Comparison of ENCODE assay signal across 8 cellular contexts in the genomic region with DNA sequence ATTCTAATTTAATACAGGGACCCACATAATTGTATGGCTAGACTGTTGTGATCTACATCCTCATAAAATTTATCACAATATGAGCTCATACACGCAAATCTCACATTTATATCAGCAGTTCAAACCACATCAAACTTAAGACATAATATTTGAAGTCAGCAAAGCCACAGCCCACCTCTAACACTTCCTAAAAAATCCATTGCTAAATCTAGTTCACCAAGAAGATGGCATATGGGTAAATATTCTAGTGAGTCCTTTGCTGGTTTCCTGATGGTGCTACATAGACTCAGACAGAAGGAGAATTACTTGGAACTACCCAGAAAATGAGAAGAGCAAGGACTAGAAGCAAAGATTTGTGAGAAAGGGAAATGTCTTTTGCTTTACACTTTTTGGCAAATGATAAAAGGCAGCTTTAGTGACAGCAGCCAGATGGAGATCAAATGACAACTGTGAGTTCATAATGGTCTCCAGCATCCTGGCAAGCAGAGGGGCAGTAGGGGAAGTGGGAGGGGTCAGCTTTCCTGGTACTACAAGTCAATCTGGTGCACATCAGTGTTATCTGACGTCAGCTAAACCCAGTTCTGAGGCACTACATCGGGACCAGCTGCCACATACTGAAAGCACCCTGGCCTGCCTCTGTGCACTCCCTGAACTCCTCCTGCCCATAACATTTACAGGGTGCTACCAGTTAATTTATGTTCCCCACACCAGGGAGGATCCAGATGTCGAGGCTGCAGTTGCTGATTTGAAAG. TPM values are rescaled to one million over a fixed set of nuclear protein-coding genes. Genes with fewer than 3 reads are reported as not detected.
DNase-seq lines count a peak whose midpoint lies in the region; FAIRE-seq and TF ChIP-seq lines count a peak whose summit lies in the region.

No MANE protein-coding gene starts in this region.

- H3K9me3 Mint-ChIP-seq in T-helper 2 cell treated with Interferon-gamma antibody and Interleukin-4, amounts not matched to agents 5 μg/mL and 100 μg/mL, for 36 hours: no peaks in the 10 kb centered on the region
- no peaks in the 10 kb centered on the region for H3K9me3 Mint-ChIP-seq in nephron progenitor cell

- no peak for FAIRE-seq in RCC 7860 (lab: Jason Lieb, UNC)

- no peaks in the 10 kb centered on the region for H3K36me3 Mint-ChIP-seq in T-helper 2 cell treated with Interferon-gamma antibody and Interleukin-4, amounts not matched to agents 5 μg/mL and 100 μg/mL, for 36 hours (ENCODE audit: low read depth)
- H3K36me3 Mint-ChIP-seq in nephron progenitor cell (ENCODE audit: low read depth): no peaks in the 10 kb centered on the region

- H3K4me3 Mint-ChIP-seq in T-helper 2 cell treated with Interferon-gamma antibody and Interleukin-4, amounts not matched to agents 5 μg/mL and 100 μg/mL, for 36 hours: peak overlapping the region; percentile 30
- no peak overlapping the region for H3K4me3 Mint-ChIP-seq in nephron progenitor cell

- H3K27ac Mint-ChIP-seq in T-helper 2 cell treated with Interferon-gamma antibody and Interleukin-4, amounts not matched to agents 5 μg/mL and 100 μg/mL, for 36 hours: peak overlapping the region; percentile 67
- H3K27ac Mint-ChIP-seq in nephron progenitor cell: peak overlapping the region; percentile 46

- no peak for TF ChIP-seq CTCF in nephron progenitor cell (IDR thresholded peaks at IDR 0.05)

- H3K27me3 Mint-ChIP-seq in T-helper 2 cell treated with Interferon-gamma antibody and Interleukin-4, amounts not matched to agents 5 μg/mL and 100 μg/mL, for 36 hours (ENCODE audit: low read depth): peaks cover 37% of the 10 kb centered on the region
- H3K27me3 Mint-ChIP-seq in nephron progenitor cell (ENCODE audit: low read depth, poor library complexity): peaks cover 6% of the 10 kb centered on the region

- peaks cover 24% of the 10 kb centered on the region for H3K4me1 Mint-ChIP-seq in T-helper 2 cell treated with Interferon-gamma antibody and Interleukin-4, amounts not matched to agents 5 μg/mL and 100 μg/mL, for 36 hours (ENCODE audit: low read depth)
- H3K4me1 Mint-ChIP-seq in nephron progenitor cell: peaks cover 25% of the 10 kb centered on the region

- peak; percentile 3 for DNase-seq in COR-L47 (lab: John Stamatoyannopoulos, UW)
- DNase-seq in LHCN-M2 (ENCODE audit: low read depth): peak; percentile 82
- DNase-seq in T-helper 2 cell treated with Interferon-gamma antibody and Interleukin-4, amounts not matched to agents 5 μg/mL and 100 μg/mL, for 36 hours (ENCODE audit: low spot score): peak; percentile 39
- DNase-seq in effector CD4-positive, alpha-beta T cell: peak; percentile 28
- peak; percentile 29 for DNase-seq in nephron progenitor cell
- DNase-seq in SW 1271 (lab: John Stamatoyannopoulos, UW): no peak
- no peak for DNase-seq in RCC 7860 (ENCODE audit: low spot score)
- DNase-seq in hepatic stellate cell (ENCODE audit: low spot score): no peak

RNA-seq across cellular contexts. Expression of a gene that starts 10.6 kb away (rescaled TPM):
- total RNA-seq in LHCN-M2 (2014; rRNA removed): 112 and 133 TPM in 2 replicates
- 83.7 TPM for polyA plus RNA-seq in LHCN-M2 (2012)

Comparison
In these comparisons a context has a peak if more than half of its experiments do, and no peak if none do; other contexts are left out.
1. DNase-seq: peak in COR-L47 (single experiment), LHCN-M2 (single experiment), T-helper 2 cell treated with Interferon-gamma antibody and Interleukin-4, amounts not matched to agents 5 μg/mL and 100 μg/mL, for 36 hours (single experiment), effector CD4-positive, alpha-beta T cell (single experiment) and nephron progenitor cell (single experiment); none in SW 1271 (0 of 2), RCC 7860 (single experiment) and hepatic stellate cell (single experiment).